ENCODE assay signal across 15 cellular contexts in the genomic region with DNA sequence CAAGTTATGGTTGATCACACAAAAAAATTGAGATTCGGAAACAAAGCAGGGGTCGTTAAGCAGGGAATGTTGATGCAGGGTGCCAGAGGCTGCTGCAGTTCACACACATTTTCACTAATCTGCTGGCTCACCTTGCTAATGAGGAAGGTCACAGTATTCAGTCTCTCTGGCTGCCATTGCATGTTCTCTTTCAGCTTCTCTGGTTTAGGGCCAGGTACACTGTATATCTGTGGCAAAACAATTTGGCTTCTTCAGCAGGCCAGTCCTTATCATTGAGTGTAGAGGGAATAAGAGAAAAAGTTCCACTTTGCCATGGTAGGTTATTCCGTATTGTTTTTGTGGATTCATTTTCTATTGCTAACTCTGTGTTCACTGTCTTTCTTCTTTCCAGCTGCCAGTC.
DNase-seq lines count a peak whose midpoint lies in the region; ATAC-seq and TF ChIP-seq lines count a peak whose summit lies in the region.
"Had no signal": no experiment of that assay in that cellular context is flagged by ENCODE, and none has a peak within 500 bp of the region (broad histone marks: within the 10 kb centered on the region; RNA-seq: fewer than 3 reads in every experiment).

No MANE protein-coding gene starts in this region.

- ATAC-seq in heart left ventricle (peak; percentile 94 to 98 (median 95)), GM18517 (IDR thresholded peaks at IDR 0.05; ENCODE audit: unreplicated experiment) (no peak)

- no peak overlapping the region for H3K4me2 ChIP-seq in OCI-LY7 (ENCODE audit: low read length)

- H3K9me3 ChIP-seq in OCI-LY7 (ENCODE audit: low read length) (no peaks in the 10 kb centered on the region), heart left ventricle (no peaks in the 10 kb centered on the region), right atrium auricular region (no peaks in the 10 kb centered on the region), esophagus muscularis mucosa (no peaks in the 10 kb centered on the region)
- H3K9me3 ChIP-seq: BE2C, HAP-1 had no signal

- no peak overlapping the region for H3K4me3 ChIP-seq in ACC112 (ENCODE audit: low read depth, low read length)
- H3K4me3 ChIP-seq in OCI-LY7 (ENCODE audit: low read depth, low read length, poor library complexity, severe bottlenecking): no peak overlapping the region
- no peak overlapping the region for H3K4me3 ChIP-seq in heart left ventricle
- no peak overlapping the region for H3K4me3 ChIP-seq in right atrium auricular region
- H3K4me3 ChIP-seq in esophagus muscularis mucosa: no peak overlapping the region
- H3K4me3 ChIP-seq: HAP-1 had no signal

- H3K27ac ChIP-seq in ACC112 (ENCODE audit: low read depth, low read length) (no peak overlapping the region), OCI-LY7 (ENCODE audit: low read depth, low read length, poor library complexity, severe bottlenecking) (no peak overlapping the region), heart left ventricle (peak overlapping the region in 9 of 12 donors; percentile 1 to 70 (median 46)), right atrium auricular region (peak overlapping the region; percentile 25 to 75), esophagus muscularis mucosa (replicated peaks in 1 of 4) (no peak overlapping the region)
- H3K27ac ChIP-seq: C4-2B had no signal

- TF ChIP-seq POLR2A in heart left ventricle (IDR thresholded peaks at IDR 0.05): no peak
- TF ChIP-seq POLR2A in esophagus muscularis mucosa (IDR thresholded peaks at IDR 0.05; ENCODE audit: low read depth): no peak

- DNase-seq in OCI-LY7 (ENCODE audit: low spot score) (no peak), heart left ventricle (peak in 1 of 5 donors; percentile 6), right atrium auricular region (ENCODE audit: low spot score) (no peak), LoVo (ENCODE audit: low spot score) (no peak), AG08395 (ENCODE audit: low spot score) (no peak), esophagus muscularis mucosa (ENCODE audit: extremely low spot score) (no peak)
- DNase-seq: BE2C; CD4-positive, alpha-beta memory T cell; DND-41; GF-D8; GOT3 had no signal

- no peak for TF ChIP-seq EP300 in esophagus muscularis mucosa (IDR thresholded peaks at IDR 0.05)

- no peaks in the 10 kb centered on the region for H3K9me2 ChIP-seq in OCI-LY7 (ENCODE audit: insufficient read depth, low read length)

- H3K4me1 ChIP-seq in ACC112 (ENCODE audit: control insufficient read depth, insufficient read depth, low read length, unreplicated experiment) (peaks cover 6% of the 10 kb centered on the region), OCI-LY7 (ENCODE audit: insufficient read depth, low read length, poor library complexity, severe bottlenecking) (peaks cover 9% of the 10 kb centered on the region), heart left ventricle (peaks cover 0 to 11% (median 0%) of the 10 kb centered on the region in 12 donors), right atrium auricular region (peaks cover 0 to 25% of the 10 kb centered on the region in 2 donors), esophagus muscularis mucosa (peaks cover 0 to 14% (median 0%) of the 10 kb centered on the region in 4 donors)
- H3K4me1 ChIP-seq: BE2C, HAP-1 had no signal

- peak overlapping the region; percentile 18 for H2AFZ ChIP-seq in ACC112 (ENCODE audit: low read length, unreplicated experiment)
- 0 out of 2 replicates have a peak overlapping the region, but pooled peaks have one; percentile 13 for H2AFZ ChIP-seq in OCI-LY7 (ENCODE audit: low read length)

- H3K27me3 ChIP-seq in ACC112 (ENCODE audit: insufficient read depth, low read length): no peaks in the 10 kb centered on the region
- H3K27me3 ChIP-seq in heart left ventricle: no peaks in the 10 kb centered on the region
- no peaks in the 10 kb centered on the region for H3K27me3 ChIP-seq in right atrium auricular region
- H3K27me3 ChIP-seq in esophagus muscularis mucosa: no peaks in the 10 kb centered on the region
- H3K27me3 ChIP-seq: BE2C had no signal

- H3K36me3 ChIP-seq in ACC112 (ENCODE audit: insufficient read depth, low read length): no peaks in the 10 kb centered on the region
- H3K36me3 ChIP-seq in OCI-LY7 (ENCODE audit: insufficient read depth, low read length): no peaks in the 10 kb centered on the region
- H3K36me3 ChIP-seq in heart left ventricle: no peaks in the 10 kb centered on the region
- no peaks in the 10 kb centered on the region for H3K36me3 ChIP-seq in right atrium auricular region
- no peaks in the 10 kb centered on the region for H3K36me3 ChIP-seq in esophagus muscularis mucosa
- H3K36me3 ChIP-seq: BE2C, HAP-1 had no signal

- intact Hi-C loops in OCI-LY7 (cut with micrococcal nuclease; ENCODE audit: unreplicated experiment) (no loop called here), heart left ventricle (cut with DNase I) (no loop called here), esophagus muscularis mucosa (cut with DNase I) (no loop called here)

- no peaks in the 10 kb centered on the region for H4K20me1 ChIP-seq in OCI-LY7 (ENCODE audit: insufficient read depth, low read length)

- no peaks in the 10 kb centered on the region for H3K79me2 ChIP-seq in ACC112 (ENCODE audit: control insufficient read depth, insufficient read depth, low read length, unreplicated experiment)
- no peaks in the 10 kb centered on the region for H3K79me2 ChIP-seq in OCI-LY7 (ENCODE audit: insufficient read depth, low read depth, low read length)

- 40 to 47% (median 44%) methylated on average over 3 of the region's 3 CpGs for WGBS in heart left ventricle, 4 donors
- 68% methylated on average over 3 of the region's 3 CpGs for WGBS in esophagus muscularis mucosa

- no peak for TF ChIP-seq CTCF in OCI-LY7 (conservative IDR thresholded peaks at IDR 0.05; ENCODE audit: low read length)
- TF ChIP-seq CTCF in heart left ventricle (IDR thresholded peaks at IDR 0.05): no peak
- no peak for TF ChIP-seq CTCF in right atrium auricular region (IDR thresholded peaks at IDR 0.05)
- no peak for TF ChIP-seq CTCF in esophagus muscularis mucosa (IDR thresholded peaks at IDR 0.05)

- no TSS peak for BruUV-seq in OCI-LY7 (replicated peaks; lab: Mats Ljungman, UMichigan)

- POLR2A ChIA-PET in OCI-LY7 (lab: Charles Lee): interaction anchor here (0.7 to 2.5 kb wide), 8 partner anchors 10 to 74 kb away, joined by 3 to 8 read pairs (median 4); no protein-coding TSS in a partner anchor

- CTCF ChIA-PET in OCI-LY7 (lab: Charles Lee; ENCODE audit: unreplicated experiment): no interaction called here

Comparison
In these comparisons a context has a peak if more than half of its experiments do, and no peak if none do; other contexts are left out.
1. H3K27ac ChIP-seq: peak in heart left ventricle (9 of 12) and right atrium auricular region (2 of 2); none in ACC112 (single experiment), OCI-LY7 (single experiment) and esophagus muscularis mucosa (0 of 4).